8 cellular contexts compared by ENCODE assay signal in the genomic region with DNA sequence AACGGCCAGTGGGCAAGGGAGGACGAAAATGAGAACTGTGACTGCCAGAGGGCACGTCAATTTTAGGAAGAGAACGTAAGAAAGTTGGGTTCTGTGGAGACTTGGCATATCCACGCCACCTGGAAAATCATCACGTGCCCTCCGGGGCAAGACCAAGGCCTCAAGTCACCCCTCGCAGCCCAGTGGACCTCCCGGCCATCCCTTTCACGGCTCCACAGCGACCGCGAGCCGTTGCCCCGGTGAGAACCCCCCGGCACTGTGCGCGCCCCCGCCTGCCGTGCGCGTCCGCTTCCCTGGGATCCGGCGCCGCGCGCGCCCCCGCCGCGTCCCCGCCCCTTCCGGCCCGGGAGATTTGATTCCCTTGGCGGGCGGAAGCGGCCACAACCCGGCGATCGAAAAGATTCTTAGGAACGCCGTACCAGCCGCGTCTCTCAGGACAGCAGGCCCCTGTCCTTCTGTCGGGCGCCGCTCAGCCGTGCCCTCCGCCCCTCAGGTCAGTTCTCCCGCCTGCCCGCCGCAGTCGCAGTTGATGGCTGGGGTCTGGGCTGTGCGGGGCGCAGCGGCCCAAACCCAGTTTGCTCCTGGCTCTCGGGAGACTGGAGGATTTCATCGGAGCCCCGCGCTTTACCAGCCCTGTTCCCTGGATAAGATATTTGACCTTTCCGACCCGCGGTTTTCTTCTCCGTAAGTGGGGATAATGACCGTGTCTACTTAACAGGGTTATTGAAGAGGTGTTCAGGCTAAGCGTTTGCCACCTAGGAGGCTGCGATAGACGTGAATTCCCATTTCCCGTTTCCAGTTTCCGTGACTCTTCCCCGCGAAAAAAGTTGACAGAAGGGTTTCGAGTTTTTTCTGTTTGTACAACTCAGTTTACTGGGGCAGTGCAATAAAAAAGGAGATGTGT. TPM values are rescaled to one million over a fixed set of nuclear protein-coding genes. Genes with fewer than 3 reads are reported as not detected.
A peak's percentile ranks its signal among the peaks of the same experiment; 100 is the strongest.
DNase-seq lines count a peak whose midpoint lies in the region; ATAC-seq and TF ChIP-seq lines count a peak whose summit lies in the region.

MELK (plus strand) TSS at position 381 of the 904 bp plus-strand sequence. CDS start 8,787 bp downstream, outside the sequence.

- H3K27me3 Mint-ChIP-seq in stimulated activated naive CD8-positive, alpha-beta T cell treated with anti-CD3 and anti-CD28 coated beads, Interleukin-15, Interleukin-2, amounts not matched to agents 100 ng/mL and 50 ng/mL, for 24 hours = no peaks in the 10 kb centered on the region

- no peak for TF ChIP-seq RAD21 in neural cell (conservative IDR thresholded peaks at IDR 0.05)

- H3K4me1 ChIP-seq in Karpas-422 (ENCODE audit: low read length) = peaks cover 25% of the 10 kb centered on the region

- TF ChIP-seq CTCF in fibroblast of villous mesenchyme (IDR thresholded peaks at IDR 0.05; ENCODE audit: insufficient read depth, low read depth, low read length) = no peak
- no peak for TF ChIP-seq CTCF in neural cell (IDR thresholded peaks at IDR 0.05; ENCODE audit: poor library complexity, severe bottlenecking)

- H3F3A ChIP-seq in neural cell (ENCODE audit: insufficient read depth, low read length, poor library complexity, severe bottlenecking) = no peaks in the 10 kb centered on the region

- peak within 1 kb of the TSS; percentile 100 for H3K4me3 ChIP-seq in Karpas-422 (ENCODE audit: low read length)
- peak within 1 kb of the TSS; percentile 92 for H3K4me3 ChIP-seq in fibroblast of villous mesenchyme (ENCODE audit: low read depth, low read length)
- H3K4me3 ChIP-seq in neural cell (ENCODE audit: low read length) = peak within 1 kb of the TSS; percentile 95

- no peaks in the 10 kb centered on the region for H3K27me3 ChIP-seq in Karpas-422 (ENCODE audit: low read length)
- H3K27me3 ChIP-seq in neural cell (ENCODE audit: insufficient read depth, low read depth, low read length) = no peaks in the 10 kb centered on the region

- no peaks in the 10 kb centered on the region for H3K9me2 ChIP-seq in Karpas-422 (replicated peaks; ENCODE audit: insufficient read depth, low read length)
- no peaks in the 10 kb centered on the region for H3K9me2 ChIP-seq in neural cell (ENCODE audit: insufficient read depth, low read length)

- H3K36me3 ChIP-seq in Karpas-422 (ENCODE audit: insufficient read depth, low read length) = peaks cover 3% of the 10 kb centered on the region; the same call in 1 of the 2 replicates
- H3K36me3 ChIP-seq in neural cell (ENCODE audit: insufficient read depth, low read length) = no peaks in the 10 kb centered on the region

- H3K9me3 ChIP-seq in Karpas-422 (ENCODE audit: low read length) (no peaks in the 10 kb centered on the region), neural cell (ENCODE audit: low read length) (no peaks in the 10 kb centered on the region)

- peak; percentile 56 for DNase-seq in DMS114 treated with DMSO at 0.1 percent for 48 hours (lab: John Stamatoyannopoulos, UW; ENCODE audit: unreplicated experiment)
- DNase-seq in Karpas-422 = peak; percentile 95
- peak; percentile 6 for DNase-seq in SHP77 treated with DMSO at 0.1 percent for 48 hours (lab: John Stamatoyannopoulos, UW)
- peak; percentile 95 for DNase-seq in activated effector memory CD4-positive, alpha-beta T cell treated with anti-CD3 and anti-CD28 coated beads, Interleukin-2, amount 50 U/mL, for 16 hours
- peak; percentile 75 for DNase-seq in fibroblast of villous mesenchyme (ENCODE audit: low read depth)

- peak within 1 kb of the TSS; percentile 90 for H3K27ac Mint-ChIP-seq in stimulated activated naive CD8-positive, alpha-beta T cell treated with anti-CD3 and anti-CD28 coated beads, Interleukin-15, Interleukin-2, amounts not matched to agents 100 ng/mL and 50 ng/mL, for 24 hours

- no peak for TF ChIP-seq EP300 in neural cell (conservative IDR thresholded peaks at IDR 0.05; ENCODE audit: poor library complexity, severe bottlenecking)

- H3K27ac ChIP-seq in Karpas-422 (ENCODE audit: low read length) (peak within 1 kb of the TSS; percentile 54), neural cell (ENCODE audit: low read length) (no peak within 1 kb of the TSS)

- H3K9ac ChIP-seq in Karpas-422 (ENCODE audit: low read length) (peak within 1 kb of the TSS; percentile 95), neural cell (ENCODE audit: low read length) (peak within 1 kb of the TSS; percentile 69)

- H3K79me2 ChIP-seq in Karpas-422 (ENCODE audit: low read length) = peaks cover 50% of the 10 kb centered on the region
- peaks cover 9% of the 10 kb centered on the region for H3K79me2 ChIP-seq in neural cell (replicated peaks; ENCODE audit: insufficient read depth, low read length)

- peak within 1 kb of the TSS; percentile 98 for H3K4me3 Mint-ChIP-seq in stimulated activated naive CD8-positive, alpha-beta T cell treated with anti-CD3 and anti-CD28 coated beads, Interleukin-15, Interleukin-2, amounts not matched to agents 100 ng/mL and 50 ng/mL, for 24 hours

- H2AFZ ChIP-seq in Karpas-422 (ENCODE audit: low read length) (peak within 1 kb of the TSS; percentile 77; the same call in 1 of the 2 replicates), neural cell (ENCODE audit: low read depth, low read length) (peak within 1 kb of the TSS; percentile 80)

- H3K9me3 Mint-ChIP-seq in stimulated activated naive CD8-positive, alpha-beta T cell treated with anti-CD3 and anti-CD28 coated beads, Interleukin-15, Interleukin-2, amounts not matched to agents 100 ng/mL and 50 ng/mL, for 24 hours = no peaks in the 10 kb centered on the region

- peaks cover 25% of the 10 kb centered on the region for H3K36me3 Mint-ChIP-seq in stimulated activated naive CD8-positive, alpha-beta T cell treated with anti-CD3 and anti-CD28 coated beads, Interleukin-15, Interleukin-2, amounts not matched to agents 100 ng/mL and 50 ng/mL, for 24 hours (ENCODE audit: low read depth)

- peak within 1 kb of the TSS; percentile 81 for H3K4me2 ChIP-seq in Karpas-422 (ENCODE audit: low read depth, low read length, poor library complexity, severe bottlenecking)
- H3K4me2 ChIP-seq in neural cell (ENCODE audit: low read length) = peak within 1 kb of the TSS; percentile 82

- H4K20me1 ChIP-seq in Karpas-422 (ENCODE audit: insufficient read depth, low read depth, low read length) (no peaks in the 10 kb centered on the region), neural cell (ENCODE audit: insufficient read depth) (no peaks in the 10 kb centered on the region)

- H3K4me1 Mint-ChIP-seq in stimulated activated naive CD8-positive, alpha-beta T cell treated with anti-CD3 and anti-CD28 coated beads, Interleukin-15, Interleukin-2, amounts not matched to agents 100 ng/mL and 50 ng/mL, for 24 hours (ENCODE audit: low read depth) = peaks cover 39% of the 10 kb centered on the region

- ATAC-seq in GM21526 (IDR thresholded peaks at IDR 0.05; ENCODE audit: low FRiP score, unreplicated experiment) = peak; percentile 50

TF ChIP-seq in neural cell, 6 proteins besides CTCF, POLR2A, EP300 and RAD21:
- peak; percentile 97 for TF ChIP-seq MXI1 (conservative IDR thresholded peaks at IDR 0.05; ENCODE audit: poor library complexity, severe bottlenecking)
- no peak for TF ChIP-seq REST (IDR thresholded peaks at IDR 0.05; ENCODE audit: borderline replicate concordance)
- peak; percentile 37 for TF ChIP-seq TAF1 (IDR thresholded peaks at IDR 0.05; ENCODE audit: low read depth)
- peak; percentile 44 for TF ChIP-seq SMC3 (conservative IDR thresholded peaks at IDR 0.05; ENCODE audit: poor library complexity)
- peak; percentile 71 for TF ChIP-seq POLR2AphosphoS5 (IDR thresholded peaks at IDR 0.05)

RNA-seq across cellular contexts. Expression of gene MELK, which starts in this region (rescaled TPM):
- total RNA-seq in Karpas-422 (2014; rRNA removed; shearing (Covaris generic); ENCODE audit: low replicate concordance) = 16.0 and 22.2 TPM in 2 replicates
- 19.0 and 34.5 TPM in 2 replicates for total RNA-seq in fibroblast of villous mesenchyme
- polyA plus RNA-seq in neural cell = 1.8 and 4.7 TPM in 2 replicates
- 1.9 and 3.4 TPM in 2 replicates for polyA minus RNA-seq in neural cell

Comparison
In these comparisons a context has a peak if more than half of its experiments do, and no peak if none do; other contexts are left out.
1. DNase-seq: peak in every context shown above with its lines; median percentile 95 in Karpas-422; 95 in activated effector memory CD4-positive, alpha-beta T cell treated with anti-CD3 and anti-CD28 coated beads, Interleukin-2, amount 50 U/mL, for 16 hours; 75 in fibroblast of villous mesenchyme; 56 in DMS114 treated with DMSO at 0.1 percent for 48 hours; 6 in SHP77 treated with DMSO at 0.1 percent for 48 hours.